Comparison of ENCODE assay signal across 9 cellular contexts in the genomic region with DNA sequence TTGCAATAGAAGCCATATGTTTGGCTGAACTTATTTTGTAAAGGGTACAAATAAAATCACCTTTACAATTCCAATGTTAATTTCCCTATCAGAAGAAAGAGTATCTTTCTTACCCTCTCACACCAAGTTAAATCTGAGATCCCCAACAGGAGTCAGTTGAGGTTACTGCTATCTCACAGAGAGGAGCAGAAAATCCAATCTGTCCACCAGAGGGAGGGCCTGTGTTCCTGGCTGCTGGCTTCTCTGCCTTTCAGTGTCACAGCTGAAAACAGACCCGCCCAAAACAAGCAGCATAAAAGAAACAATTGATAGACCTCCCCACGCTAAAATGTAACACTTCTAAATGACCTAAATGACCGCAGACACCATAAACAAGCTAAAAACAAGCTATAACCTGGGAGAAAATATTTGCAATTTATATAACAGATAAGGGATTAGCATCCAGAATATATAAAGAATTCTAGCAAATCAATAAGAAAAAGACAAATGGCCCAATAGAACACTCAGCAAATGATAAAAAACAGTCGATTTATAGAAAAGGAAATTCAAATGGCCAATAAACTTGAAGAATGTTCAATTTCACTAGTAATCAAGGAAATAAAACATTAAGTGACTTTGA. TPM values are rescaled to one million over a fixed set of nuclear protein-coding genes. Genes with fewer than 3 reads are reported as not detected.
A peak's percentile ranks its signal among the peaks of the same experiment; 100 is the strongest.
DNase-seq lines count a peak whose midpoint lies in the region; ATAC-seq, FAIRE-seq and TF ChIP-seq lines count a peak whose summit lies in the region.
"Had no signal": no experiment of that assay in that cellular context is flagged by ENCODE, and none has a peak within 500 bp of the region (broad histone marks: within the 10 kb centered on the region; RNA-seq: fewer than 3 reads in every experiment).

No MANE protein-coding gene starts in this region.

- no peak overlapping the region for H3K27ac Mint-ChIP-seq in T-helper 2 cell treated with Interferon-gamma antibody and Interleukin-4, amounts not matched to agents 5 μg/mL and 100 μg/mL, for 36 hours

- no peak overlapping the region for H3K9ac ChIP-seq in kidney (ENCODE audit: low read length in 2 of 2)
- H3K9ac ChIP-seq: BLaER1 had no signal

- no peaks in the 10 kb centered on the region for H3K9me3 ChIP-seq in kidney (ENCODE audit: control insufficient read depth in 1 of 2, low read length in 2 of 2)
- H3K9me3 ChIP-seq: BLaER1 had no signal

- H3K36me3 Mint-ChIP-seq in T-helper 2 cell treated with Interferon-gamma antibody and Interleukin-4, amounts not matched to agents 5 μg/mL and 100 μg/mL, for 36 hours (ENCODE audit: low read depth): no peaks in the 10 kb centered on the region

- H3K27me3 Mint-ChIP-seq in T-helper 2 cell treated with Interferon-gamma antibody and Interleukin-4, amounts not matched to agents 5 μg/mL and 100 μg/mL, for 36 hours (ENCODE audit: low read depth): peaks cover 23% of the 10 kb centered on the region

- no peak for ATAC-seq in GM21526 (IDR thresholded peaks at IDR 0.05; ENCODE audit: low FRiP score, unreplicated experiment)

- peak; percentile 37 for FAIRE-seq in kidney (lab: Jason Lieb, UNC)

- H3K4me1 Mint-ChIP-seq in T-helper 2 cell treated with Interferon-gamma antibody and Interleukin-4, amounts not matched to agents 5 μg/mL and 100 μg/mL, for 36 hours (ENCODE audit: low read depth): peaks cover 2% of the 10 kb centered on the region

- DNase-seq in DMS79 treated with DMSO at 0.1 percent for 48 hours (lab: John Stamatoyannopoulos, UW): peak; percentile 5
- no peak for DNase-seq in DMS79 (lab: John Stamatoyannopoulos, UW)
- peak; percentile 64 for DNase-seq in NCI-H2029 (lab: John Stamatoyannopoulos, UW)
- DNase-seq in T-helper 2 cell treated with Interferon-gamma antibody and Interleukin-4, amounts not matched to agents 5 μg/mL and 100 μg/mL, for 36 hours (ENCODE audit: low spot score): peak; percentile 9
- DNase-seq in central memory CD4-positive, alpha-beta T cell: peak; percentile 41
- DNase-seq in kidney: no peak
- peak; percentile 16 to 32 for DNase-seq in stimulated activated CD4-positive, alpha-beta T cell treated with anti-CD3 and anti-CD28 coated beads, Interleukin-4, amount 100 ng/mL, for 4 hours

- H3K4me3 ChIP-seq in kidney (ENCODE audit: low read length in 2 of 2): no peak overlapping the region
- H3K4me3 ChIP-seq: BLaER1 had no signal

- H3K36me3 ChIP-seq in kidney (ENCODE audit: control insufficient read depth in 1 of 2, insufficient read depth in 2 of 2, low read length in 2 of 2): no peaks in the 10 kb centered on the region
- H3K36me3 ChIP-seq: BLaER1 had no signal

- H3K4me1 ChIP-seq in kidney (ENCODE audit: control insufficient read depth in 1 of 2, insufficient read depth in 1 of 2, low read depth in 1 of 2, low read length in 2 of 2): no peaks in the 10 kb centered on the region

- peak; percentile 39 for TF ChIP-seq CTCF in kidney (IDR thresholded peaks at IDR 0.05; ENCODE audit: borderline replicate concordance, extremely low read depth, insufficient read depth)

- H3K27ac ChIP-seq in kidney (ENCODE audit: low read depth in 2 of 2, low read length in 2 of 2): no peak overlapping the region
- H3K27ac ChIP-seq: BLaER1 had no signal

- intact Hi-C loops in kidney (cut with DNase I): loop anchor here (10.0 kb wide), 1 partner anchor 93 kb away; no protein-coding TSS in a partner anchor

- no peaks in the 10 kb centered on the region for H3K9me3 Mint-ChIP-seq in T-helper 2 cell treated with Interferon-gamma antibody and Interleukin-4, amounts not matched to agents 5 μg/mL and 100 μg/mL, for 36 hours

- no peak overlapping the region for H3K4me3 Mint-ChIP-seq in T-helper 2 cell treated with Interferon-gamma antibody and Interleukin-4, amounts not matched to agents 5 μg/mL and 100 μg/mL, for 36 hours

RNA-seq across cellular contexts. Expression of gene MVB12B, which starts 24.5 kb away (rescaled TPM):
- total RNA-seq in kidney: 12.3 TPM
- polyA plus RNA-seq in kidney (ENCODE audit: insufficient read depth, low read depth, low replicate concordance): 4.5 TPM

Comparison
In these comparisons a context has a peak if more than half of its experiments do, and no peak if none do; other contexts are left out.
1. DNase-seq: peak in DMS79 treated with DMSO at 0.1 percent for 48 hours (single experiment), NCI-H2029 (single experiment), T-helper 2 cell treated with Interferon-gamma antibody and Interleukin-4, amounts not matched to agents 5 μg/mL and 100 μg/mL, for 36 hours (single experiment), central memory CD4-positive, alpha-beta T cell (single experiment) and stimulated activated CD4-positive, alpha-beta T cell treated with anti-CD3 and anti-CD28 coated beads, Interleukin-4, amount 100 ng/mL, for 4 hours (2 of 2); none in DMS79 (single experiment) and kidney (single experiment).